Comparison of ENCODE assay signal across 9 cellular contexts in genomic region chr6:151618717-151619116, GRCh38.
"Had no signal": no experiment of that assay in that cellular context is flagged by ENCODE, and none has a peak within 500 bp of the region (broad histone marks: within the 10 kb centered on the region; RNA-seq: fewer than 3 reads in every experiment).

No MANE protein-coding gene starts in this region.

- FAIRE-seq: HepG2, K562 had no signal

- DNase-seq: GM23248, GOT3, H7, HFFc6, KG1 had no signal

- H3K4me1 ChIP-seq: HAP-1 had no signal

- H3K36me3 ChIP-seq: HAP-1 had no signal

- H3K4me3 ChIP-seq: GM23248, HAP-1, K562 had no signal

- H3K27ac ChIP-seq: GM23248, HL-60 had no signal

- H3K9me3 ChIP-seq: HAP-1 had no signal
